9 cellular contexts compared by ENCODE assay signal in genomic region chr22:38135133-38135706, GRCh38. TPM values are rescaled to one million over a fixed set of nuclear protein-coding genes. Genes with fewer than 3 reads are reported as not detected.
DNase-seq lines count a peak whose midpoint lies in the region; ATAC-seq and TF ChIP-seq lines count a peak whose summit lies in the region.
"Had no signal": no experiment of that assay in that cellular context is flagged by ENCODE, and none has a peak within 500 bp of the region (broad histone marks: within the 10 kb centered on the region; RNA-seq: fewer than 3 reads in every experiment).

No MANE protein-coding gene starts in this region.

- no peaks in the 10 kb centered on the region for H3K27me3 ChIP-seq in Panc1 (ENCODE audit: control insufficient read depth, insufficient read depth, low read length)
- no peaks in the 10 kb centered on the region for H3K27me3 ChIP-seq in body of pancreas

- intact Hi-C loops in Panc1 (cut with micrococcal nuclease; ENCODE audit: unreplicated experiment) (no loop called here), sciatic nerve (cut with DNase I) (no loop called here), body of pancreas (cut with DNase I) (no loop called here)

- POLR2A ChIA-PET in Panc1 (lab: Charles Lee) = no interaction called here

- H3K9me3 ChIP-seq in Panc1 (ENCODE audit: control insufficient read depth, insufficient read depth, low read depth, low read length) (no peaks in the 10 kb centered on the region), body of pancreas (no peaks in the 10 kb centered on the region)

- CTCF ChIA-PET in Panc1 (lab: Charles Lee) = no interaction called here

- no peak for TF ChIP-seq POLR2A in body of pancreas (IDR thresholded peaks at IDR 0.05)

- WGBS in body of pancreas, 2 donors = 80 to 93% methylated on average over 2 to 4 of the region's 4 CpGs

- H3K27ac ChIP-seq in Panc1 (ENCODE audit: low read length) = no peak overlapping the region
- H3K27ac ChIP-seq in body of pancreas = no peak overlapping the region

- H3K36me3 ChIP-seq in Panc1 (ENCODE audit: control insufficient read depth, insufficient read depth, low read length) (no peaks in the 10 kb centered on the region), body of pancreas (replicated peaks in 1 of 2; ENCODE audit: insufficient read depth in 1 of 2, low read depth in 2 of 2) (no peaks in the 10 kb centered on the region)

- H3K4me3 ChIP-seq in Panc1 (ENCODE audit: low read depth in 2 of 2, low read length in 2 of 2) = no peak overlapping the region
- H3K4me3 ChIP-seq in body of pancreas = no peak overlapping the region

- no TSS peak for BruUV-seq in Panc1 (replicated peaks; lab: Mats Ljungman, UMichigan)

- ATAC-seq in Panc1 (peak; percentile 80), sciatic nerve (no peak), body of pancreas (no peak), GM21576 (IDR thresholded peaks at IDR 0.05; ENCODE audit: unreplicated experiment) (no peak)

- DNase-seq in H4 (ENCODE audit: low spot score) = peak; percentile 90
- no peak for DNase-seq in Panc1 (ENCODE audit: low read depth, low spot score)
- peak; percentile 71 for DNase-seq in fibroblast of gingiva (ENCODE audit: low read depth)
- DNase-seq in sciatic nerve (ENCODE audit: low spot score) = peak; percentile 34
- no peak for DNase-seq in stimulated activated CD4-positive, alpha-beta T cell treated with anti-CD3 and anti-CD28 coated beads, Interleukin-12 subunit alpha, Interleukin-12 subunit beta, amount 100 ng/mL, for 4 hours
- no peak for DNase-seq in body of pancreas
- DNase-seq: activated gamma-delta T cell, NCI-H1092 had no signal

- in situ Hi-C loops in Panc1 (cut with HindIII; ENCODE audit: low pct_unique_long_range_greater_than_20kb, low sequenced_read_pairs) = no loop called here

- TF ChIP-seq CTCF in Panc1 (IDR thresholded peaks at IDR 0.05) (no peak), body of pancreas (IDR thresholded peaks at IDR 0.05) (no peak)

- H3K4me1 ChIP-seq in Panc1 (ENCODE audit: control insufficient read depth, insufficient read depth, low read length) (no peaks in the 10 kb centered on the region), body of pancreas (no peaks in the 10 kb centered on the region)

RNA-seq across cellular contexts. Expression of gene BAIAP2L2, which starts 24.7 kb away (rescaled TPM):
- total RNA-seq in H4 (2014; rRNA removed; shearing (Covaris generic)) = not detected in 2 replicates
- total RNA-seq in Panc1 (2021; ENCODE audit: unreplicated experiment) = 0.18 TPM
- 0.51 TPM for polyA plus RNA-seq in Panc1 (2012; ENCODE audit: insufficient read length)
- total RNA-seq in sciatic nerve = 1.6 TPM
- 1 to 10 TPM in 1 of 2 donors, under 1 TPM in 1; 0.66 to 4.4 TPM for total RNA-seq in body of pancreas

RNA-seq across cellular contexts. Expression of gene PLA2G6, which starts 46.4 kb away (rescaled TPM):
- total RNA-seq in H4 (2014; rRNA removed; shearing (Covaris generic)) = 2.5 and 12.2 TPM in 2 replicates
- 16.2 TPM for total RNA-seq in Panc1 (2021; ENCODE audit: unreplicated experiment)
- 17.7 TPM for polyA plus RNA-seq in Panc1 (2012; ENCODE audit: insufficient read length)
- 53.7 TPM for total RNA-seq in sciatic nerve
- total RNA-seq in body of pancreas = 10 to 100 TPM; 41.5 to 68.0 TPM

RNA-seq across cellular contexts. Expression of gene SLC16A8, which starts 51.2 kb away (rescaled TPM):
- not detected in 2 replicates for total RNA-seq in H4 (2014; rRNA removed; shearing (Covaris generic))
- total RNA-seq in Panc1 (2021; ENCODE audit: unreplicated experiment) (not detected), sciatic nerve (1.7 TPM), body of pancreas (not detected)
- polyA plus RNA-seq in Panc1 (2012; ENCODE audit: insufficient read length) = 0.44 TPM

Comparison
In these comparisons a context has a peak if more than half of its experiments do, and no peak if none do; other contexts are left out.
1. DNase-seq: peak in H4 (single experiment), fibroblast of gingiva (single experiment) and sciatic nerve (single experiment); none in Panc1 (single experiment), stimulated activated CD4-positive, alpha-beta T cell treated with anti-CD3 and anti-CD28 coated beads, Interleukin-12 subunit alpha, Interleukin-12 subunit beta, amount 100 ng/mL, for 4 hours (single experiment) and body of pancreas (0 of 4).